14 cellular contexts compared by ENCODE assay signal in the genomic region with DNA sequence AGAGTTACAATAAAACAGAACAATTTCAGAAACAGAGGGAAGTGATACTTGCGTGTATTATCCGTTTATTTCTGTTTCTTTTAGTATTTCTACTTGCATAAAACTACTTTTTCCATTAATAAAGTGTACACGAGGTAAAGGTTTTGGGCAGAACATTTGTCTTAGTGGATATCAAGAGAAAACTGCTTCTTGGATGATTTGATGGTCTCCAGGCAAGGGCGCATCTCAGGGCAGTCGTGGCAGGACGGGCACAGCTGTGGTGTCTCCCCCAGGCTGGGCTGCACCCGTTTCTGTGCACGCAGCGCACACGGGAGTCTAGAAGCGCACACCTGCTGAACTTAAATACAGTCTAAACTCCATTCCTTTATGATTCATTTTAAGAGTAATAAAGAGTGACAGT. TPM values are rescaled to one million over a fixed set of nuclear protein-coding genes. Genes with fewer than 3 reads are reported as not detected.
DNase-seq lines count a peak whose midpoint lies in the region; ATAC-seq and TF ChIP-seq lines count a peak whose summit lies in the region.
"Had no signal": no experiment of that assay in that cellular context is flagged by ENCODE, and none has a peak within 500 bp of the region (broad histone marks: within the 10 kb centered on the region; RNA-seq: fewer than 3 reads in every experiment).

No MANE protein-coding gene starts in this region.

- no peak for TF ChIP-seq CTCF in brain (conservative IDR thresholded peaks at IDR 0.05)
- TF ChIP-seq CTCF in lower lobe of right lung (IDR thresholded peaks at IDR 0.05), result no peak
- no peak for TF ChIP-seq CTCF in mammary epithelial cell (conservative IDR thresholded peaks at IDR 0.05 in 1 of 2, IDR thresholded peaks at IDR 0.05 in 1 of 2; ENCODE audit: extremely low read depth in 1 of 2, insufficient read depth in 1 of 2, low read depth in 1 of 2, low read length in 2 of 2)

- no peak overlapping the region for H3K9ac ChIP-seq in subcutaneous abdominal adipose tissue (ENCODE audit: low read length in 5 of 5)
- H3K9ac ChIP-seq in mammary epithelial cell (ENCODE audit: insufficient read depth, low read length), result no peak overlapping the region

- H3K27me3 Mint-ChIP-seq in activated CD8-positive, alpha-beta memory T cell treated with anti-CD3 and anti-CD28 coated beads, Interleukin-2, amount 10 ng/mL, durations not matched to agents 7 days and 5 days, result peaks cover 75% of the 10 kb centered on the region
- H3K27me3 Mint-ChIP-seq in brain, result peaks cover 59% of the 10 kb centered on the region

- H3K36me3 Mint-ChIP-seq in activated CD8-positive, alpha-beta memory T cell treated with anti-CD3 and anti-CD28 coated beads, Interleukin-2, amount 10 ng/mL, durations not matched to agents 7 days and 5 days, result peaks cover 12% of the 10 kb centered on the region
- H3K36me3 Mint-ChIP-seq in brain, result peaks cover 6% of the 10 kb centered on the region
- H3K36me3 Mint-ChIP-seq: natural killer cell treated with Interleukin-12 subunit alpha and Interleukin-12 subunit beta and Interleukin-15 and Interleukin-18, amount 100 ng/mL, for 72 hours had no signal

- H3K4me3 Mint-ChIP-seq in activated CD8-positive, alpha-beta memory T cell treated with anti-CD3 and anti-CD28 coated beads, Interleukin-2, amount 10 ng/mL, durations not matched to agents 7 days and 5 days, result peak overlapping the region; percentile 49
- H3K4me3 Mint-ChIP-seq in brain, result peak overlapping the region; percentile 11 to 71 (median 62)
- H3K4me3 Mint-ChIP-seq: natural killer cell treated with Interleukin-12 subunit alpha and Interleukin-12 subunit beta and Interleukin-15 and Interleukin-18, amount 100 ng/mL, for 72 hours had no signal

- intact Hi-C loops in lower lobe of right lung (cut with DNase I) (no loop called here), mammary epithelial cell (cut with micrococcal nuclease) (no loop called here)

- no peaks in the 10 kb centered on the region for H3K79me2 ChIP-seq in mammary epithelial cell (ENCODE audit: insufficient read depth, low read length)

- in situ Hi-C loops in mammary epithelial cell (cut with MboI; ENCODE audit: low sequenced_read_pairs in 2 of 2), result no loop called here

- no peak overlapping the region for H3K27ac Mint-ChIP-seq in activated CD8-positive, alpha-beta memory T cell treated with anti-CD3 and anti-CD28 coated beads, Interleukin-2, amount 10 ng/mL, durations not matched to agents 7 days and 5 days
- no peak overlapping the region for H3K27ac Mint-ChIP-seq in brain
- H3K27ac Mint-ChIP-seq: natural killer cell treated with Interleukin-12 subunit alpha and Interleukin-12 subunit beta and Interleukin-15 and Interleukin-18, amount 100 ng/mL, for 72 hours had no signal

- dilution Hi-C loops in mammary epithelial cell (cut with HindIII; ENCODE audit: low sequenced_read_pairs), result no loop called here

- H3K36me3 ChIP-seq in lower lobe of right lung, result no peaks in the 10 kb centered on the region
- H3K36me3 ChIP-seq in subcutaneous abdominal adipose tissue (ENCODE audit: control insufficient read depth in 5 of 5, insufficient read depth in 5 of 5, low read length in 5 of 5), result no peaks in the 10 kb centered on the region
- H3K36me3 ChIP-seq in mammary epithelial cell (ENCODE audit: insufficient read depth, low read length), result no peaks in the 10 kb centered on the region

- H3K4me1 ChIP-seq in lower lobe of right lung, result no peaks in the 10 kb centered on the region
- peaks cover 0 to 9% (median 3%) of the 10 kb centered on the region in 5 donors for H3K4me1 ChIP-seq in subcutaneous abdominal adipose tissue (ENCODE audit: control insufficient read depth in 5 of 5, insufficient read depth in 5 of 5, low read length in 5 of 5)
- H3K4me1 ChIP-seq in mammary epithelial cell (ENCODE audit: insufficient read depth, low read length), result no peaks in the 10 kb centered on the region

- WGBS in mammary epithelial cell (ENCODE audit: low coverage, missing lambda C conversion rate), result 75% methylated on average over 10 of the region's 11 CpGs

- CTCF ChIA-PET in activated CD8-positive, alpha-beta memory T cell treated with anti-CD3 and anti-CD28 coated beads, Interleukin-2, amount 10 ng/mL, durations not matched to agents 7 days and 5 days (lab: Charles Lee), result no interaction called here
- CTCF ChIA-PET in mammary epithelial cell (lab: Charles Lee; ENCODE audit: low non-redundant PET), result no interaction called here

- peak overlapping the region; percentile 53 for H3K4me3 ChIP-seq in lower lobe of right lung
- H3K4me3 ChIP-seq in subcutaneous abdominal adipose tissue (ENCODE audit: low read depth in 1 of 5, low read length in 5 of 5), result peak overlapping the region; percentile 20 to 54 (median 35)
- no peak overlapping the region for H3K4me3 ChIP-seq in mammary epithelial cell (replicated peaks in 1 of 3; ENCODE audit: insufficient read depth in 1 of 3, low read depth in 2 of 3, low read length in 3 of 3)

- H3K27me3 ChIP-seq in lower lobe of right lung (ENCODE audit: low read depth) (peaks cover 5% of the 10 kb centered on the region), subcutaneous abdominal adipose tissue (ENCODE audit: control insufficient read depth in 5 of 5, insufficient read depth in 4 of 5, low read length in 5 of 5) (peaks cover 0 to 11% (median 5%) of the 10 kb centered on the region in 5 donors), mammary epithelial cell (ENCODE audit: insufficient read depth, low read length) (peaks cover 10% of the 10 kb centered on the region)

- ATAC-seq in activated CD8-positive, alpha-beta memory T cell treated with anti-CD3 and anti-CD28 coated beads, Interleukin-2, amount 10 ng/mL, durations not matched to agents 7 days and 5 days, result no peak
- no peak for ATAC-seq in lower lobe of right lung

- no TSS peak for BruUV-seq in mammary epithelial cell (replicated peaks; lab: Mats Ljungman, UMichigan)

- no peak overlapping the region for H3K4me2 ChIP-seq in mammary epithelial cell (ENCODE audit: insufficient read depth, low read depth, low read length)

- no peaks in the 10 kb centered on the region for H4K20me1 ChIP-seq in mammary epithelial cell (ENCODE audit: insufficient read depth, low read length)

- H3K27ac ChIP-seq in lower lobe of right lung (no peak overlapping the region), subcutaneous abdominal adipose tissue (ENCODE audit: low read depth, low read length) (no peak overlapping the region), mammary epithelial cell (ENCODE audit: insufficient read depth, low read depth, low read length) (no peak overlapping the region)
- H3K27ac ChIP-seq: skin epidermis had no signal

- peaks cover 27% of the 10 kb centered on the region for H3K4me1 Mint-ChIP-seq in activated CD8-positive, alpha-beta memory T cell treated with anti-CD3 and anti-CD28 coated beads, Interleukin-2, amount 10 ng/mL, durations not matched to agents 7 days and 5 days
- peaks cover 6% of the 10 kb centered on the region for H3K4me1 Mint-ChIP-seq in brain

- H2AFZ ChIP-seq in mammary epithelial cell (ENCODE audit: low read depth, low read length), result no peak overlapping the region

- peaks cover 3% of the 10 kb centered on the region for H3K9me3 Mint-ChIP-seq in activated CD8-positive, alpha-beta memory T cell treated with anti-CD3 and anti-CD28 coated beads, Interleukin-2, amount 10 ng/mL, durations not matched to agents 7 days and 5 days (ENCODE audit: low read depth)
- peaks cover 6 to 18% (median 10%) of the 10 kb centered on the region in 5 experiments for H3K9me3 Mint-ChIP-seq in brain
- H3K9me3 Mint-ChIP-seq: natural killer cell treated with Interleukin-12 subunit alpha and Interleukin-12 subunit beta and Interleukin-15 and Interleukin-18, amount 100 ng/mL, for 72 hours had no signal

- H3K9me3 ChIP-seq in lower lobe of right lung (no peaks in the 10 kb centered on the region), subcutaneous abdominal adipose tissue (ENCODE audit: control insufficient read depth in 5 of 5, low read length in 5 of 5) (peaks cover 0 to 6% (median 0%) of the 10 kb centered on the region in 5 donors), mammary epithelial cell (replicated peaks; ENCODE audit: insufficient read depth, low read length) (no peaks in the 10 kb centered on the region)

- no peak for DNase-seq in activated CD8-positive, alpha-beta memory T cell treated with anti-CD3 and anti-CD28 coated beads, Interleukin-2, amount 10 ng/mL, durations not matched to agents 7 days and 5 days
- no peak for DNase-seq in activated CD8-positive, alpha-beta memory T cell treated with anti-CD3 and anti-CD28 coated beads, Interleukin-2, amount 50 U/mL, for 48 hours
- DNase-seq in lower lobe of right lung (no peak), mammary epithelial cell (no peak), cerebellar cortex (ENCODE audit: low spot score) (no peak), MV-4-11 (lab: John Stamatoyannopoulos, UW) (no peak)
- DNase-seq: activated gamma-delta T cell, NCI-H1436, NCI-H748 treated with DMSO at 0.1 percent for 48 hours, SHP77 treated with DMSO at 0.1 percent for 48 hours had no signal

RNA-seq across cellular contexts. Expression of gene RNF32, which starts 23.4 kb away (rescaled TPM):
- 1 to 10 TPM; 2.0 to 2.9 TPM for total RNA-seq in activated CD8-positive, alpha-beta memory T cell treated with anti-CD3 and anti-CD28 coated beads, Interleukin-2, amount 10 ng/mL, durations not matched to agents 7 days and 5 days
- 0.92 TPM for polyA plus RNA-seq in brain (ENCODE audit: insufficient read depth, low read depth, low replicate concordance)
- 3.0 TPM for total RNA-seq in lower lobe of right lung
- 1 to 10 TPM in 1 of 2 donors, under 1 TPM in 1; 0.96 to 1.0 TPM for total RNA-seq in mammary epithelial cell
- 1.00 TPM for polyA plus RNA-seq in mammary epithelial cell
- not detected for polyA minus RNA-seq in mammary epithelial cell
- total RNA-seq: natural killer cell treated with Interleukin-12 subunit alpha and Interleukin-12 subunit beta and Interleukin-15 and Interleukin-18, amount 100 ng/mL, for 72 hours had no signal

Comparison
In these comparisons a context has a peak if more than half of its experiments do, and no peak if none do; other contexts are left out.
1. H3K4me3 ChIP-seq: peak in lower lobe of right lung (single experiment) and subcutaneous abdominal adipose tissue (5 of 5); none in mammary epithelial cell (0 of 3).